ENCODE assay signal across 31 cellular contexts in the genomic region with DNA sequence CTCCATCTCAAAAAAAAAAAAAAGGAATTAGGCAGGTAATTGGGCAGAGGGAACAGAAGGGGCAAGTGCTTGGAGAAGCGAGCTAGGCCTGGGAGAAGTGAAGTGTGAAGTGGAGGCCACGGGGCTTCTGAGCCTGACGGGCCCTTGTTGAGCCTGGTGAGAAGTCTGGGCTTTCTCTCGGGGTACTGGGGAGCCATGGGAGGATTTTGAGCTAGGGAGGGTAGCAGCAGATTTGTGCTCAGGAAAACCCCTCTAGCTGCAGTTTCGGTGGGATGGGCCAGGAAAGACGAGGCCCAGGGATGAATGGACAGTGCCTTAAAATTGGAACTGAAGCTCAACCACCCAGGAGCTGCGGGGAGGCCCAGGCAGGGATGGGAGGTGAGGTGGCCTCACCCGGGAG. TPM values are rescaled to one million over a fixed set of nuclear protein-coding genes. Genes with fewer than 3 reads are reported as not detected.
"Had no signal": no experiment of that assay in that cellular context is flagged by ENCODE, and none has a peak within 500 bp of the region (broad histone marks: within the 10 kb centered on the region; RNA-seq: fewer than 3 reads in every experiment).

No MANE protein-coding gene starts in this region.

- ATAC-seq: activated CD8-positive, alpha-beta T cell treated with anti-CD3 and anti-CD28 coated beads for 36 hours; gastrocnemius medialis; naive thymus-derived CD4-positive, alpha-beta T cell; sciatic nerve had no signal

- H3K9me3 Mint-ChIP-seq: activated CD8-positive, alpha-beta T cell treated with anti-CD3 and anti-CD28 coated beads for 36 hours; brain; naive thymus-derived CD4-positive, alpha-beta T cell; stimulated activated naive CD8-positive, alpha-beta T cell treated with anti-CD3 and anti-CD28 coated beads, Interleukin-15, Interleukin-2, amounts not matched to agents 100 ng/mL and 50 ng/mL, for 24 hours had no signal

- H3K27me3 ChIP-seq: dorsolateral prefrontal cortex, gastrocnemius medialis, hepatocyte, ovary, uterus had no signal

- H3K4me3 ChIP-seq: coronary artery, dorsolateral prefrontal cortex, gastrocnemius medialis, hepatocyte, ovary, prostate gland, skin epidermis, thoracic aorta, uterus had no signal

- H3K27ac Mint-ChIP-seq: activated CD8-positive, alpha-beta T cell treated with anti-CD3 and anti-CD28 coated beads for 36 hours; brain; naive thymus-derived CD4-positive, alpha-beta T cell; stimulated activated naive CD8-positive, alpha-beta T cell treated with anti-CD3 and anti-CD28 coated beads, Interleukin-15, Interleukin-2, amounts not matched to agents 100 ng/mL and 50 ng/mL, for 24 hours had no signal

- H3K4me1 Mint-ChIP-seq: brain had no signal

- H3K36me3 ChIP-seq: ovary, uterus had no signal

- H3K27me3 Mint-ChIP-seq: activated CD8-positive, alpha-beta T cell treated with anti-CD3 and anti-CD28 coated beads for 36 hours; naive thymus-derived CD4-positive, alpha-beta T cell; stimulated activated naive CD8-positive, alpha-beta T cell treated with anti-CD3 and anti-CD28 coated beads, Interleukin-15, Interleukin-2, amounts not matched to agents 100 ng/mL and 50 ng/mL, for 24 hours had no signal

- H3K9me3 ChIP-seq: gastrocnemius medialis, ovary, prostate gland, thoracic aorta, uterus had no signal

- H3K27ac ChIP-seq: coronary artery, dorsolateral prefrontal cortex, gastrocnemius medialis, hepatocyte, ovary, prostate gland, thoracic aorta, uterus had no signal

- H3K4me3 Mint-ChIP-seq: activated CD8-positive, alpha-beta T cell treated with anti-CD3 and anti-CD28 coated beads for 36 hours; brain; naive thymus-derived CD4-positive, alpha-beta T cell; stimulated activated naive CD8-positive, alpha-beta T cell treated with anti-CD3 and anti-CD28 coated beads, Interleukin-15, Interleukin-2, amounts not matched to agents 100 ng/mL and 50 ng/mL, for 24 hours had no signal

- H3K4me2 ChIP-seq: hepatocyte had no signal

- H3K4me1 ChIP-seq: gastrocnemius medialis, prostate gland, uterus had no signal

- H2AFZ ChIP-seq: hepatocyte had no signal

- DNase-seq: activated CD4-positive, alpha-beta T cell treated with anti-CD3 and anti-CD28 coated beads, Interleukin-2, amount 50 U/mL, for 1 hour; activated CD4-positive, CD25-positive, alpha-beta regulatory T cell treated with anti-CD3 and anti-CD28 coated beads, Interleukin-2, amount 50 U/mL, for 72 hours; activated CD8-positive, alpha-beta T cell treated with anti-CD3 and anti-CD28 coated beads for 36 hours; activated effector memory CD4-positive, alpha-beta T cell treated with anti-CD3 and anti-CD28 coated beads, Interleukin-2, amount 50 U/mL, for 16 hours; activated naive CD4-positive, alpha-beta T cell treated with anti-CD3 and anti-CD28 coated beads, Interleukin-2, amount 50 U/mL, for 16 hours; activated T-cell treated with anti-CD3 and anti-CD28 coated beads, Interleukin-2, amount 50 U/mL, for 48 hours; dorsolateral prefrontal cortex; effector memory CD4-positive, alpha-beta T cell; erythroblast; gastrocnemius medialis; glutamatergic neuron; islet precursor cell; mammary epithelial cell; midbrain; naive thymus-derived CD4-positive, alpha-beta T cell; ovary; retina; stimulated activated CD4-positive, alpha-beta T cell treated with anti-CD3 and anti-CD28 coated beads, Interleukin-12 subunit alpha, Interleukin-12 subunit beta, amount 100 ng/mL, for 4 hours; stimulated activated CD4-positive, alpha-beta T cell treated with anti-CD3 and anti-CD28 coated beads, Interleukin-4, amount 100 ng/mL, for 1 hour; T-helper 2 cell; trophoblast cell; uterus had no signal

RNA-seq across cellular contexts. Expression of gene PPP1R13L, which starts 9.6 kb away (rescaled TPM):
- polyA plus RNA-seq: neural cell had no signal
